In genomic region chr6:18031189-18031588, GRCh38 we compare ENCODE assay signal across 35 cellular contexts. TPM values are rescaled to one million over a fixed set of nuclear protein-coding genes. Genes with fewer than 3 reads are reported as not detected.
"Had no signal": no experiment of that assay in that cellular context is flagged by ENCODE, and none has a peak within 500 bp of the region (broad histone marks: within the 10 kb centered on the region; RNA-seq: fewer than 3 reads in every experiment).

No MANE protein-coding gene starts in this region.

- H3K27me3 ChIP-seq: adrenal gland, ascending aorta, body of pancreas, brain microvascular endothelial cell, breast epithelium, cardiac muscle cell had no signal

- H3K4me3 ChIP-seq: adrenal gland, ascending aorta, body of pancreas, breast epithelium, cardiac muscle cell had no signal

- H3K4me1 ChIP-seq: adrenal gland, ascending aorta, body of pancreas, breast epithelium had no signal

- H3K9me3 ChIP-seq: adrenal gland, ascending aorta, body of pancreas, breast epithelium had no signal

- H3K36me3 ChIP-seq: adrenal gland, ascending aorta, brain microvascular endothelial cell, breast epithelium, cardiac muscle cell had no signal

- FAIRE-seq: astrocyte, bronchial epithelial cell, colon had no signal

- H3K27ac ChIP-seq: adrenal gland, ascending aorta, body of pancreas, brain microvascular endothelial cell, breast epithelium, cardiac muscle cell had no signal

- DNase-seq: activated effector memory CD4-positive, alpha-beta T cell treated with anti-CD3 and anti-CD28 coated beads, Interleukin-2, amount 50 U/mL, for 16 hours; activated effector memory CD4-positive, alpha-beta T cell treated with Interleukin-2 at 50 U/mL for 16 hours; activated gamma-delta T cell; activated gamma-delta T cell treated with Interleukin-2 at 50 U/mL for 16 hours; activated naive CD4-positive, alpha-beta T cell; activated naive CD4-positive, alpha-beta T cell treated with anti-CD3 and anti-CD28 coated beads for 36 hours; activated naive CD4-positive, alpha-beta T cell treated with anti-CD3 and anti-CD28 coated beads, Interleukin-2, amount 10 ng/mL, durations not matched to agents 7 days and 5 days; activated naive CD4-positive, alpha-beta T cell treated with anti-CD3 and anti-CD28 coated beads, Interleukin-2, amount 50 U/mL, for 16 hours; activated naive CD4-positive, alpha-beta T cell treated with Interleukin-2 at 50 U/mL for 16 hours; activated naive CD8-positive, alpha-beta T cell treated with anti-CD3 and anti-CD28 coated beads for 36 hours; activated naive CD8-positive, alpha-beta T cell treated with anti-CD3 and anti-CD28 coated beads, Interleukin-2, amount 10 ng/mL, durations not matched to agents 7 days and 5 days; activated naive CD8-positive, alpha-beta T cell treated with anti-CD3 and anti-CD28 coated beads, Interleukin-2, amount 50 U/mL, for 24 hours; activated T-cell treated with anti-CD3 and anti-CD28 coated beads, Interleukin-2, amount 50 U/mL, for 4 hours; activated T-cell treated with anti-CD3 and anti-CD28 coated beads, Interleukin-2, amount 50 U/mL, for 48 hours; activated T-cell treated with anti-CD3 and anti-CD28 coated beads, Interleukin-2, amount 50 U/mL, for 72 hours; amniotic stem cell; amygdala; anterior cingulate cortex; aorta; body of pancreas; brain microvascular endothelial cell; caudate nucleus; central memory CD4-positive, alpha-beta T cell; cerebellar nuclear complex had no signal

- ATAC-seq: activated naive CD4-positive, alpha-beta T cell treated with anti-CD3 and anti-CD28 coated beads, Interleukin-2, amount 50 U/mL, for 72 hours; activated naive CD8-positive, alpha-beta T cell treated with anti-CD3 and anti-CD28 coated beads, Interleukin-2, amount 50 U/mL, for 24 hours; activated T-cell treated with anti-CD3 and anti-CD28 coated beads, Interleukin-2, amount 50 U/mL, for 4 hours; activated T-cell treated with anti-CD3 and anti-CD28 coated beads, Interleukin-2, amount 50 U/mL, for 72 hours; activated T-helper 17 cell treated with anti-CD3 and anti-CD28 coated beads, Interleukin-2, amount 50 U/mL, for 72 hours; body of pancreas had no signal

RNA-seq across cellular contexts. Expression of gene KIF13A, which starts 43.8 kb away (rescaled TPM):
- total RNA-seq: activated naive CD4-positive, alpha-beta T cell treated with anti-CD3 and anti-CD28 coated beads for 36 hours; activated naive CD8-positive, alpha-beta T cell treated with anti-CD3 and anti-CD28 coated beads for 36 hours; activated T-helper 1 cell treated with anti-CD3 and anti-CD28 coated beads, Interleukin-12 subunit alpha, Interleukin-12 subunit beta, Interleukin-2, Interleukin-4 antibody, amounts not matched to agents 30 ng/mL and 10 ng/mL and 1 ng/mL, durations not matched to agents 14 hours and 24 hours and 36 hours; activated T-helper 2 cell treated with anti-CD3 and anti-CD28 coated beads, Interferon-gamma antibody, Interleukin-2, Interleukin-4, amounts not matched to agents 10 μg/mL and 5 μg/mL and 100 μg/mL, durations not matched to agents 14 hours and 24 hours and 36 hours had no signal
